In genomic region chr6:11744753-11745152, GRCh38 we compare ENCODE assay signal across 1 cellular context.
TF ChIP-seq lines count a peak whose summit lies in the region.

No MANE protein-coding gene starts in this region.

TF ChIP-seq in WTC11, 78 proteins besides CTCF, POLR2A, EP300 and RAD21 (continued from another document):
- TF ChIP-seq PRDM15 (CRISPR knock-in tag; IDR thresholded peaks at IDR 0.05), result no peak
- TF ChIP-seq GTF2I (CRISPR knock-in tag; conservative IDR thresholded peaks at IDR 0.05), result no peak
- no peak for TF ChIP-seq NR3C1 (CRISPR knock-in tag; conservative IDR thresholded peaks at IDR 0.05; ENCODE audit: low read depth)
- no peak for TF ChIP-seq AFF4 (CRISPR knock-in tag; IDR thresholded peaks at IDR 0.05; ENCODE audit: borderline replicate concordance)
- TF ChIP-seq NFYB (CRISPR knock-in tag; conservative IDR thresholded peaks at IDR 0.05; ENCODE audit: low read depth), result no peak
- TF ChIP-seq ZNF263 (CRISPR knock-in tag; IDR thresholded peaks at IDR 0.05; ENCODE audit: low read depth), result no peak
- TF ChIP-seq USF1 (CRISPR knock-in tag; IDR thresholded peaks at IDR 0.05), result no peak
- TF ChIP-seq TEAD4 (CRISPR knock-in tag; IDR thresholded peaks at IDR 0.05), result no peak
TF ChIP-seq in WTC11: peak in this region for 0.
